ENCODE assay signal across 27 cellular contexts in the genomic region with DNA sequence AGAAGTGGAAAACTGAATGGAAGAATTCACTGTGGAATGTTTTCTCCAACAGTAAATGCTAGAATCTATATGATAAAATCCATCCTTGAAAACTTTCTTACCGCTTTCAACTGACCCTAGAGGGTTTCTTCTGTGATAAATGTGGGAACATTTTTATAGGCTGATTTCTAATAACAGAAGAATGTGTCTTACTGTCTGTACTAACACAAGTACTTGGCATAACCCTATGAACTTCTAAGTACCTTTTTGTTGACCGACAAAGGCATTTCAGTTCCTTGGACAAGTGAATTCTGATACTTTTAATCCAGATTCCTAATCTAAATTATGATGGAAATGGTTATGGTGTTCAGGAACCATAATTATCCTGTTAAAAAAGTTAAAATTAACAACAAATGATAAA.
DNase-seq lines count a peak whose midpoint lies in the region; ATAC-seq, FAIRE-seq and TF ChIP-seq lines count a peak whose summit lies in the region.
"Had no signal": no experiment of that assay in that cellular context is flagged by ENCODE, and none has a peak within 500 bp of the region (broad histone marks: within the 10 kb centered on the region; RNA-seq: fewer than 3 reads in every experiment).

No MANE protein-coding gene starts in this region.

- H3K79me1 ChIP-seq in mesenchymal stem cell (replicated peaks; ENCODE audit: low read length, poor library complexity, severe bottlenecking), result no peaks in the 10 kb centered on the region

- no CpG with 5 or more reads among the region's 2 CpGs for WGBS in mesenchymal stem cell

- TF ChIP-seq CTCF in D721Med (IDR thresholded peaks at IDR 0.05; ENCODE audit: insufficient read depth, missing control alignments) (no peak), chondrocyte (IDR thresholded peaks at IDR 0.05) (no peak), RWPE1 (conservative IDR thresholded peaks at IDR 0.05; ENCODE audit: low read depth) (no peak)

- H3K9me3 Mint-ChIP-seq in chondrocyte (ENCODE audit: low read depth), result peaks cover 22% of the 10 kb centered on the region

- POLR2A ChIA-PET in RWPE1 (lab: Yijun Ruan, JAX; ENCODE audit: low non-redundant PET), result no interaction called here

- peak; percentile 72 for FAIRE-seq in D721Med (lab: Jason Lieb, UNC)
- FAIRE-seq: GM12878, RCC 7860 had no signal

- H3K14ac ChIP-seq in mesenchymal stem cell (ENCODE audit: low read length in 2 of 2), result no peak overlapping the region

- no peak overlapping the region for H3K4me3 Mint-ChIP-seq in chondrocyte (ENCODE audit: unreplicated experiment)
- H3K4me3 Mint-ChIP-seq: CD4-positive, alpha-beta T cell had no signal

- no peak overlapping the region for H3K4ac ChIP-seq in mesenchymal stem cell (ENCODE audit: low read depth in 1 of 2, low read length in 2 of 2)

- no peak overlapping the region for H4K91ac ChIP-seq in mesenchymal stem cell (ENCODE audit: low read length)

- peaks cover 33% of the 10 kb centered on the region for H3K4me1 Mint-ChIP-seq in chondrocyte (ENCODE audit: low read depth)

- peak overlapping the region; percentile 52 for H3K27ac Mint-ChIP-seq in chondrocyte (ENCODE audit: unreplicated experiment)
- H3K27ac Mint-ChIP-seq: CD4-positive, alpha-beta T cell had no signal

- peaks cover 8% of the 10 kb centered on the region for H3K36me3 Mint-ChIP-seq in chondrocyte (ENCODE audit: low read depth)

- H3K9me3 ChIP-seq in adipocyte (ENCODE audit: control insufficient read depth, low read length) (peaks cover 5% of the 10 kb centered on the region), mesenchymal stem cell (ENCODE audit: control insufficient read depth, low read length) (peaks cover 14% of the 10 kb centered on the region)
- H3K9me3 ChIP-seq: MG63 had no signal

- no peak for DNase-seq in D721Med (ENCODE audit: insufficient read length, low spot score)
- DNase-seq in adipocyte (ENCODE audit: low read depth), result peak; percentile 35
- no peak for DNase-seq in chondrocyte (ENCODE audit: low spot score)
- peak; percentile 2 for DNase-seq in mesenchymal stem cell
- DNase-seq in RWPE1 (ENCODE audit: low spot score), result no peak
- DNase-seq: ACHN; CD4-positive, alpha-beta T cell; COR-L47; DMS 273 treated with DMSO at 0.1 percent for 48 hours; DMS79 treated with DMSO at 0.1 percent for 48 hours; GOT3; HCEC 1CT; IMR-90; MG63; NCI-H1092; NCI-H1436; NCI-H1930; NCI-H524; NCI-H82; Right ventricle myocardium superior had no signal

- H3K27ac ChIP-seq in mesenchymal stem cell (ENCODE audit: low read length, poor library complexity, severe bottlenecking), result no peak overlapping the region
- H3K27ac ChIP-seq in RWPE1, result no peak overlapping the region
- H3K27ac ChIP-seq: 22Rv1, BLaER1 had no signal

- H3K36me3 ChIP-seq in adipocyte (ENCODE audit: control insufficient read depth, insufficient read depth, low read length, severe bottlenecking), result no peaks in the 10 kb centered on the region
- no peaks in the 10 kb centered on the region for H3K36me3 ChIP-seq in mesenchymal stem cell (ENCODE audit: control insufficient read depth in 1 of 2, insufficient read depth in 2 of 2, low read depth in 1 of 2, low read length in 2 of 2)
- H3K36me3 ChIP-seq: BLaER1, MG63 had no signal

- no peaks in the 10 kb centered on the region for H3K27me3 Mint-ChIP-seq in chondrocyte (ENCODE audit: low read depth)
- H3K27me3 Mint-ChIP-seq: CD4-positive, alpha-beta T cell had no signal

- H2BK15ac ChIP-seq in mesenchymal stem cell (ENCODE audit: low read depth, poor library complexity, severe bottlenecking), result no peak overlapping the region

- H3K9ac ChIP-seq in adipocyte (ENCODE audit: low read length), result no peak overlapping the region
- H3K9ac ChIP-seq in mesenchymal stem cell (ENCODE audit: low read length), result no peak overlapping the region
- H3K9ac ChIP-seq: BLaER1 had no signal

- H3K4me1 ChIP-seq in adipocyte (ENCODE audit: control insufficient read depth, insufficient read depth, low read length) (peaks cover 19% of the 10 kb centered on the region), mesenchymal stem cell (ENCODE audit: control insufficient read depth, insufficient read depth, low read depth, low read length) (no peaks in the 10 kb centered on the region)
- H3K4me1 ChIP-seq: BLaER1 had no signal

- H2AK5ac ChIP-seq in mesenchymal stem cell (ENCODE audit: low read length, severe bottlenecking), result no peak overlapping the region

- H3K27me3 ChIP-seq in adipocyte (replicated peaks; ENCODE audit: control insufficient read depth, insufficient read depth, low read length) (no peaks in the 10 kb centered on the region), mesenchymal stem cell (ENCODE audit: control insufficient read depth in 1 of 2, insufficient read depth in 1 of 2, low read length in 2 of 2) (no peaks in the 10 kb centered on the region)
- H3K27me3 ChIP-seq: BLaER1, MG63 had no signal

- no peak overlapping the region for H3K4me3 ChIP-seq in adipocyte (ENCODE audit: low read length)
- H3K4me3 ChIP-seq in mesenchymal stem cell (ENCODE audit: insufficient read depth in 1 of 2, low read depth in 1 of 2, low read length in 2 of 2), result no peak overlapping the region
- H3K4me3 ChIP-seq: BLaER1, GM12878, MG63 had no signal

- no peak overlapping the region for H3K4me2 ChIP-seq in mesenchymal stem cell (ENCODE audit: low read length, poor library complexity, severe bottlenecking)
- H3K4me2 ChIP-seq: BLaER1 had no signal

- no peak overlapping the region for H2BK5ac ChIP-seq in mesenchymal stem cell (ENCODE audit: low read depth, low read length, poor library complexity, severe bottlenecking)

- H2BK120ac ChIP-seq in mesenchymal stem cell (ENCODE audit: low read depth, low read length), result no peak overlapping the region

- H2AFZ ChIP-seq in mesenchymal stem cell (ENCODE audit: low read depth, low read length), result no peak overlapping the region

- ATAC-seq in HG02970 (IDR thresholded peaks at IDR 0.05; ENCODE audit: low FRiP score, unreplicated experiment) (no peak), GM18907 (IDR thresholded peaks at IDR 0.05; ENCODE audit: unreplicated experiment) (no peak)
- ATAC-seq in activated CD4-positive, CD25-positive, alpha-beta regulatory T cell treated with anti-CD3 and anti-CD28 coated beads, Interleukin-2, amount 50 U/mL, for 24 hours, result no peak
- ATAC-seq: GM12878 had no signal

- no peak overlapping the region for H4K8ac ChIP-seq in mesenchymal stem cell (ENCODE audit: low read length)

- CTCF ChIA-PET in RWPE1 (lab: Yijun Ruan, JAX), result no interaction called here

- H2BK12ac ChIP-seq in mesenchymal stem cell (ENCODE audit: low read length in 2 of 2), result no peak overlapping the region

- H3K23ac ChIP-seq in mesenchymal stem cell (ENCODE audit: low read length in 2 of 2), result no peak overlapping the region

- no peak overlapping the region for H3K18ac ChIP-seq in mesenchymal stem cell (ENCODE audit: low read depth in 1 of 2, low read length in 2 of 2)

Comparison
In these comparisons a context has a peak if more than half of its experiments do, and no peak if none do; other contexts are left out.
1. DNase-seq: peak in adipocyte (single experiment) and mesenchymal stem cell (single experiment); none in D721Med (single experiment), chondrocyte (single experiment) and RWPE1 (single experiment).